Comparison of ENCODE assay signal across 8 cellular contexts in genomic region chr5:1385395-1386273, GRCh38. TPM values are rescaled to one million over a fixed set of nuclear protein-coding genes. Genes with fewer than 3 reads are reported as not detected.
DNase-seq lines count a peak whose midpoint lies in the region; ATAC-seq and TF ChIP-seq lines count a peak whose summit lies in the region.

No MANE protein-coding gene starts in this region.

- no peak overlapping the region for H3K27ac ChIP-seq in AG04450 (ENCODE audit: low read depth, low read length)

- POLR2A ChIA-PET in AG04450 (lab: Yijun Ruan, JAX) = no interaction called here
- POLR2A ChIA-PET in activated CD4-positive, alpha-beta memory T cell treated with anti-CD3 and anti-CD28 coated beads, Interleukin-2, amount 10 ng/mL, durations not matched to agents 7 days and 5 days (lab: Charles Lee) = interaction anchor here (0.6 to 2.9 kb wide), 13 partner anchors 10 to 280 kb away, joined by 3 to 19 read pairs (median 3); partner anchors contain the start of gene CLPTM1L

- peaks cover 7% of the 10 kb centered on the region for H3K27me3 Mint-ChIP-seq in activated CD4-positive, alpha-beta memory T cell treated with anti-CD3 and anti-CD28 coated beads, Interleukin-2, amount 10 ng/mL, durations not matched to agents 7 days and 5 days
- peaks cover 11% of the 10 kb centered on the region for H3K27me3 Mint-ChIP-seq in memory B cell

- ATAC-seq in GM18873 (IDR thresholded peaks at IDR 0.05; ENCODE audit: low FRiP score, unreplicated experiment) (peak; percentile 65), HG03108 (IDR thresholded peaks at IDR 0.05; ENCODE audit: unreplicated experiment) (peak; percentile 87), memory B cell (ENCODE audit: low read depth) (peak; percentile 84)

- no peak for DNase-seq in AG04450 (ENCODE audit: low read depth, low spot score)
- DNase-seq in NCI-H524 (lab: John Stamatoyannopoulos, UW) = peak; percentile 48 to 81
- DNase-seq in activated CD4-positive, alpha-beta memory T cell treated with anti-CD3 and anti-CD28 coated beads, Interleukin-2, amount 10 ng/mL, durations not matched to agents 7 days and 5 days = peak; percentile 89
- peak; percentile 69 for DNase-seq in effector CD8-positive, alpha-beta T cell (lab: John Stamatoyannopoulos, UW)
- DNase-seq in memory B cell (ENCODE audit: low spot score in 2 of 2) = peak; percentile 84 to 86
- peak; percentile 61 for DNase-seq in stimulated activated CD8-positive, alpha-beta memory T cell treated with anti-CD3 and anti-CD28 coated beads, Interleukin-12 subunit alpha, Interleukin-12 subunit beta, amount 100 ng/mL, for 24 hours (ENCODE audit: extremely low read depth)

- peak overlapping the region; percentile 61 for H3K4me3 ChIP-seq in AG04450 (ENCODE audit: low read depth, low read length)

- peaks cover 3% of the 10 kb centered on the region; the same call in 1 of the 2 replicates for H3K9me3 ChIP-seq in AG04450 (ENCODE audit: control insufficient read depth, insufficient read depth, low read length)

- H3K27ac Mint-ChIP-seq in activated CD4-positive, alpha-beta memory T cell treated with anti-CD3 and anti-CD28 coated beads, Interleukin-2, amount 10 ng/mL, durations not matched to agents 7 days and 5 days = peak overlapping the region; percentile 99
- H3K27ac Mint-ChIP-seq in memory B cell = peak overlapping the region; percentile 97

- peak overlapping the region; percentile 100 for H3K4me3 Mint-ChIP-seq in activated CD4-positive, alpha-beta memory T cell treated with anti-CD3 and anti-CD28 coated beads, Interleukin-2, amount 10 ng/mL, durations not matched to agents 7 days and 5 days
- H3K4me3 Mint-ChIP-seq in memory B cell = peak overlapping the region; percentile 97

- H3K36me3 Mint-ChIP-seq in activated CD4-positive, alpha-beta memory T cell treated with anti-CD3 and anti-CD28 coated beads, Interleukin-2, amount 10 ng/mL, durations not matched to agents 7 days and 5 days (ENCODE audit: low read depth) = no peaks in the 10 kb centered on the region
- no peaks in the 10 kb centered on the region for H3K36me3 Mint-ChIP-seq in memory B cell

- peaks cover 34% of the 10 kb centered on the region for H3K27me3 ChIP-seq in AG04450 (ENCODE audit: control insufficient read depth, insufficient read depth, low read length)

- H3K4me1 Mint-ChIP-seq in activated CD4-positive, alpha-beta memory T cell treated with anti-CD3 and anti-CD28 coated beads, Interleukin-2, amount 10 ng/mL, durations not matched to agents 7 days and 5 days = peaks cover 29% of the 10 kb centered on the region
- H3K4me1 Mint-ChIP-seq in memory B cell = peaks cover 28% of the 10 kb centered on the region

- no peak for TF ChIP-seq CTCF in AG04450 (IDR thresholded peaks at IDR 0.05; ENCODE audit: low read depth, low read length)

- CTCF ChIA-PET in AG04450 (lab: Charles Lee) = interaction anchor here (0.6 to 1.5 kb wide), 2 partner anchors 259 to 1112 kb away, joined by 3 to 6 read pairs; no protein-coding TSS in a partner anchor
- CTCF ChIA-PET in activated CD4-positive, alpha-beta memory T cell treated with anti-CD3 and anti-CD28 coated beads, Interleukin-2, amount 10 ng/mL, durations not matched to agents 7 days and 5 days (lab: Charles Lee) = interaction anchor here (1.2 to 1.4 kb wide), 2 partner anchors 38 to 259 kb away, joined by 3 read pairs; no protein-coding TSS in a partner anchor

- H3K9me3 Mint-ChIP-seq in activated CD4-positive, alpha-beta memory T cell treated with anti-CD3 and anti-CD28 coated beads, Interleukin-2, amount 10 ng/mL, durations not matched to agents 7 days and 5 days = no peaks in the 10 kb centered on the region
- H3K9me3 Mint-ChIP-seq in memory B cell = peaks cover 7% of the 10 kb centered on the region

RNA-seq across cellular contexts. Expression of gene CLPTM1L, which starts 40.7 kb away (rescaled TPM):
- polyA plus RNA-seq in AG04450 (2011; rRNA removed) = 85.5 and 86.0 TPM in 2 replicates
- 104 and 128 TPM in 2 replicates for polyA minus RNA-seq in AG04450 (2011; rRNA and poly(A)+ RNA removed)
- total RNA-seq in activated CD4-positive, alpha-beta memory T cell treated with anti-CD3 and anti-CD28 coated beads, Interleukin-2, amount 10 ng/mL, durations not matched to agents 7 days and 5 days = 100 to 1,000 TPM in 1 of 2 experiments, 10 to 100 TPM in 1; 99.7 to 101 TPM

RNA-seq across cellular contexts. Expression of gene SLC6A3, which starts 59.6 kb away (rescaled TPM):
- polyA plus RNA-seq in AG04450 (2011; rRNA removed) = not detected in 2 replicates
- not detected in 2 replicates for polyA minus RNA-seq in AG04450 (2011; rRNA and poly(A)+ RNA removed)
- total RNA-seq in activated CD4-positive, alpha-beta memory T cell treated with anti-CD3 and anti-CD28 coated beads, Interleukin-2, amount 10 ng/mL, durations not matched to agents 7 days and 5 days = not detected
